Comparison of ENCODE assay signal across 8 cellular contexts in genomic region chr3:155323063-155323666, GRCh38. TPM values are rescaled to one million over a fixed set of nuclear protein-coding genes. Genes with fewer than 3 reads are reported as not detected.
DNase-seq lines count a peak whose midpoint lies in the region; ATAC-seq and TF ChIP-seq lines count a peak whose summit lies in the region.

No MANE protein-coding gene starts in this region.

- no peak for DNase-seq in activated naive CD8-positive, alpha-beta T cell treated with anti-CD3 and anti-CD28 coated beads, Interleukin-2, amount 50 U/mL, for 24 hours
- no peak for DNase-seq in activated naive CD8-positive, alpha-beta T cell treated with anti-CD3 and anti-CD28 coated beads for 36 hours
- DNase-seq in H7 (peak; percentile 45), LNCaP clone FGC (ENCODE audit: low read depth) (peak; percentile 76), Panc1 (ENCODE audit: low read depth, low spot score) (peak; percentile 59), endothelial cell (ENCODE audit: low spot score) (peak; percentile 50), mesendoderm (peak; percentile 88)
- DNase-seq in activated CD4-positive, alpha-beta memory T cell treated with anti-CD3 and anti-CD28 coated beads for 36 hours, result no peak

- H3K56ac ChIP-seq in mesendoderm (ENCODE audit: low read length), result no peak overlapping the region

- H3K4ac ChIP-seq in mesendoderm (ENCODE audit: low read depth, low read length), result peak overlapping the region; percentile 36

- H3K27me3 ChIP-seq in H7 (ENCODE audit: control insufficient read depth, insufficient read depth, low read length) (no peaks in the 10 kb centered on the region), Panc1 (ENCODE audit: control insufficient read depth, insufficient read depth, low read length) (no peaks in the 10 kb centered on the region), mesendoderm (ENCODE audit: insufficient read depth, low read length, poor library complexity) (no peaks in the 10 kb centered on the region)

- H3K36me3 Mint-ChIP-seq in activated naive CD8-positive, alpha-beta T cell treated with anti-CD3 and anti-CD28 coated beads, Interleukin-2, amount 50 U/mL, for 24 hours (ENCODE audit: low read depth), result no peaks in the 10 kb centered on the region
- no peaks in the 10 kb centered on the region for H3K36me3 Mint-ChIP-seq in activated naive CD8-positive, alpha-beta T cell treated with anti-CD3 and anti-CD28 coated beads for 36 hours
- H3K36me3 Mint-ChIP-seq in endothelial cell (ENCODE audit: low read depth, unreplicated experiment), result no peaks in the 10 kb centered on the region
- no peaks in the 10 kb centered on the region for H3K36me3 Mint-ChIP-seq in activated CD4-positive, alpha-beta memory T cell treated with anti-CD3 and anti-CD28 coated beads for 36 hours

- POLR2A ChIA-PET in Panc1 (lab: Charles Lee), result no interaction called here
- POLR2A ChIA-PET in activated CD4-positive, alpha-beta memory T cell treated with anti-CD3 and anti-CD28 coated beads for 36 hours (lab: Charles Lee), result no interaction called here

- no TSS peak for BruUV-seq in Panc1 (replicated peaks; lab: Mats Ljungman, UMichigan)

- no peak overlapping the region for H2BK120ac ChIP-seq in mesendoderm (ENCODE audit: low read depth, low read length)

- intact Hi-C loops in Panc1 (cut with micrococcal nuclease; ENCODE audit: unreplicated experiment), result loop anchor here (1.0 to 2.0 kb wide), 2 partner anchors 565 to 988 kb away; no protein-coding TSS in a partner anchor
- intact Hi-C loops in activated CD4-positive, alpha-beta memory T cell treated with anti-CD3 and anti-CD28 coated beads for 36 hours (cut with micrococcal nuclease), result loop anchor here (2.0 kb wide), 1 partner anchor 988 kb away; no protein-coding TSS in a partner anchor

- H3K4me1 ChIP-seq in Panc1 (ENCODE audit: control insufficient read depth, insufficient read depth, low read length), result no peaks in the 10 kb centered on the region
- H3K4me1 ChIP-seq in mesendoderm (ENCODE audit: control insufficient read depth, low read depth, low read length), result peaks cover 4% of the 10 kb centered on the region

- H3K9me3 Mint-ChIP-seq in activated naive CD8-positive, alpha-beta T cell treated with anti-CD3 and anti-CD28 coated beads, Interleukin-2, amount 50 U/mL, for 24 hours, result no peaks in the 10 kb centered on the region
- H3K9me3 Mint-ChIP-seq in activated naive CD8-positive, alpha-beta T cell treated with anti-CD3 and anti-CD28 coated beads for 36 hours, result no peaks in the 10 kb centered on the region
- no peaks in the 10 kb centered on the region for H3K9me3 Mint-ChIP-seq in endothelial cell (ENCODE audit: unreplicated experiment)
- no peaks in the 10 kb centered on the region for H3K9me3 Mint-ChIP-seq in activated CD4-positive, alpha-beta memory T cell treated with anti-CD3 and anti-CD28 coated beads for 36 hours

- no peak overlapping the region for H3K4me2 ChIP-seq in mesendoderm (ENCODE audit: low read length)

- no peak overlapping the region for H2BK15ac ChIP-seq in mesendoderm (replicated peaks; ENCODE audit: low read depth)

- in situ Hi-C loops in Panc1 (cut with HindIII; ENCODE audit: low pct_unique_long_range_greater_than_20kb, low sequenced_read_pairs), result no loop called here

- H3K36me3 ChIP-seq in H7 (replicated peaks; ENCODE audit: control insufficient read depth, insufficient read depth, low read length) (no peaks in the 10 kb centered on the region), Panc1 (ENCODE audit: control insufficient read depth, insufficient read depth, low read length) (no peaks in the 10 kb centered on the region), mesendoderm (ENCODE audit: control insufficient read depth, insufficient read depth, low read length) (no peaks in the 10 kb centered on the region)

- peak; percentile 40 for ATAC-seq in activated naive CD8-positive, alpha-beta T cell treated with anti-CD3 and anti-CD28 coated beads, Interleukin-2, amount 50 U/mL, for 24 hours
- ATAC-seq in Panc1, result peak; percentile 93

- H3K9ac ChIP-seq in mesendoderm (ENCODE audit: low read length), result no peak overlapping the region

- no peak overlapping the region for H2BK5ac ChIP-seq in mesendoderm (ENCODE audit: low read length)

- H3K4me3 ChIP-seq in H7 (ENCODE audit: insufficient read depth, low read depth, low read length) (no peak overlapping the region), LNCaP clone FGC (ENCODE audit: low read depth, low read length) (no peak overlapping the region), Panc1 (ENCODE audit: low read depth in 2 of 2, low read length in 2 of 2) (no peak overlapping the region), mesendoderm (ENCODE audit: low read length) (no peak overlapping the region)

- no peaks in the 10 kb centered on the region for H3K9me3 ChIP-seq in Panc1 (ENCODE audit: control insufficient read depth, insufficient read depth, low read depth, low read length)

- no peak overlapping the region for H2AK5ac ChIP-seq in mesendoderm (ENCODE audit: low read length)

- peaks cover 1% of the 10 kb centered on the region for H3K27me3 Mint-ChIP-seq in activated naive CD8-positive, alpha-beta T cell treated with anti-CD3 and anti-CD28 coated beads, Interleukin-2, amount 50 U/mL, for 24 hours
- H3K27me3 Mint-ChIP-seq in activated naive CD8-positive, alpha-beta T cell treated with anti-CD3 and anti-CD28 coated beads for 36 hours, result no peaks in the 10 kb centered on the region
- H3K27me3 Mint-ChIP-seq in endothelial cell (ENCODE audit: unreplicated experiment), result peaks cover 3% of the 10 kb centered on the region
- H3K27me3 Mint-ChIP-seq in activated CD4-positive, alpha-beta memory T cell treated with anti-CD3 and anti-CD28 coated beads for 36 hours, result peaks cover under 1% of the 10 kb centered on the region

- no peaks in the 10 kb centered on the region for H3K4me1 Mint-ChIP-seq in activated naive CD8-positive, alpha-beta T cell treated with anti-CD3 and anti-CD28 coated beads, Interleukin-2, amount 50 U/mL, for 24 hours
- H3K4me1 Mint-ChIP-seq in activated naive CD8-positive, alpha-beta T cell treated with anti-CD3 and anti-CD28 coated beads for 36 hours, result no peaks in the 10 kb centered on the region
- H3K4me1 Mint-ChIP-seq in endothelial cell (ENCODE audit: unreplicated experiment), result no peaks in the 10 kb centered on the region
- no peaks in the 10 kb centered on the region for H3K4me1 Mint-ChIP-seq in activated CD4-positive, alpha-beta memory T cell treated with anti-CD3 and anti-CD28 coated beads for 36 hours (ENCODE audit: low read depth)

- no peaks in the 10 kb centered on the region for H3K79me2 ChIP-seq in mesendoderm (ENCODE audit: control insufficient read depth, insufficient read depth, low read length)

- no peak overlapping the region for H3K4me3 Mint-ChIP-seq in activated naive CD8-positive, alpha-beta T cell treated with anti-CD3 and anti-CD28 coated beads, Interleukin-2, amount 50 U/mL, for 24 hours
- no peak overlapping the region for H3K4me3 Mint-ChIP-seq in activated naive CD8-positive, alpha-beta T cell treated with anti-CD3 and anti-CD28 coated beads for 36 hours
- no peak overlapping the region for H3K4me3 Mint-ChIP-seq in endothelial cell (ENCODE audit: unreplicated experiment)
- H3K4me3 Mint-ChIP-seq in activated CD4-positive, alpha-beta memory T cell treated with anti-CD3 and anti-CD28 coated beads for 36 hours, result no peak overlapping the region

- no peak overlapping the region for H3K23ac ChIP-seq in mesendoderm (ENCODE audit: low read length)

- H3K79me1 ChIP-seq in mesendoderm (ENCODE audit: low read length), result no peaks in the 10 kb centered on the region

- H3K27ac ChIP-seq in Panc1 (ENCODE audit: low read length) (no peak overlapping the region), mesendoderm (ENCODE audit: low read depth, low read length) (no peak overlapping the region)

- no CpG with 5 or more reads among the region's 3 CpGs for WGBS in mesendoderm (ENCODE audit: extremely low coverage, insufficient coverage, low lambda C conversion rate)

- no peak overlapping the region for H4K8ac ChIP-seq in mesendoderm (ENCODE audit: low read depth, low read length)

- H3K27ac Mint-ChIP-seq in activated naive CD8-positive, alpha-beta T cell treated with anti-CD3 and anti-CD28 coated beads, Interleukin-2, amount 50 U/mL, for 24 hours, result no peak overlapping the region
- H3K27ac Mint-ChIP-seq in activated naive CD8-positive, alpha-beta T cell treated with anti-CD3 and anti-CD28 coated beads for 36 hours, result no peak overlapping the region
- H3K27ac Mint-ChIP-seq in endothelial cell (ENCODE audit: unreplicated experiment), result no peak overlapping the region
- no peak overlapping the region for H3K27ac Mint-ChIP-seq in activated CD4-positive, alpha-beta memory T cell treated with anti-CD3 and anti-CD28 coated beads for 36 hours

- CTCF ChIA-PET in Panc1 (lab: Charles Lee), result interaction anchor here (1.7 kb wide), 1 partner anchor 379 kb away, joined by 5 read pairs; no protein-coding TSS in a partner anchor
- CTCF ChIA-PET in activated CD4-positive, alpha-beta memory T cell treated with anti-CD3 and anti-CD28 coated beads for 36 hours (lab: Charles Lee), result interaction anchor here (0.6 kb wide), 3 partner anchors 604 to 988 kb away, joined by 3 read pairs; no protein-coding TSS in a partner anchor

- peak; percentile 86 for TF ChIP-seq CTCF in LNCaP clone FGC (IDR thresholded peaks at IDR 0.05; ENCODE audit: control insufficient read depth, extremely low read depth, insufficient read depth)
- peak; percentile 81 for TF ChIP-seq CTCF in Panc1 (IDR thresholded peaks at IDR 0.05)
- TF ChIP-seq CTCF in endothelial cell (IDR thresholded peaks at IDR 0.05; ENCODE audit: unreplicated experiment), result peak; percentile 38

- H4K5ac ChIP-seq in mesendoderm (ENCODE audit: low read length), result no peak overlapping the region

- H3K18ac ChIP-seq in mesendoderm (ENCODE audit: low read length), result no peak overlapping the region

RNA-seq across cellular contexts. Expression of gene STRIT1, which starts 29.7 kb away (rescaled TPM):
- total RNA-seq in activated naive CD8-positive, alpha-beta T cell treated with anti-CD3 and anti-CD28 coated beads for 36 hours, result not detected
- total RNA-seq in H7 (2014; rRNA removed; shearing (Covaris generic)), result not detected in 2 replicates
- total RNA-seq in Panc1 (2021; ENCODE audit: unreplicated experiment) (not detected), endothelial cell (ENCODE audit: unreplicated experiment) (not detected)
- polyA plus RNA-seq in Panc1 (2012; ENCODE audit: insufficient read length), result not detected
- polyA plus RNA-seq in mesendoderm (2013, experiment 1 of 2), result 0.83 TPM
- 0.76 TPM for polyA plus RNA-seq in mesendoderm (2013, experiment 2 of 2)
- total RNA-seq in activated CD4-positive, alpha-beta memory T cell treated with anti-CD3 and anti-CD28 coated beads for 36 hours, result not detected

Comparison
In these comparisons a context has a peak if more than half of its experiments do, and no peak if none do; other contexts are left out.
1. DNase-seq: peak in H7 (single experiment), LNCaP clone FGC (single experiment), Panc1 (single experiment), endothelial cell (single experiment) and mesendoderm (single experiment); none in activated naive CD8-positive, alpha-beta T cell treated with anti-CD3 and anti-CD28 coated beads, Interleukin-2, amount 50 U/mL, for 24 hours (single experiment), activated naive CD8-positive, alpha-beta T cell treated with anti-CD3 and anti-CD28 coated beads for 36 hours (single experiment) and activated CD4-positive, alpha-beta memory T cell treated with anti-CD3 and anti-CD28 coated beads for 36 hours (single experiment).
2. Peak in every context shown above with its lines, with median percentiles within 50 percentile points of each other: CTCF ChIP-seq.